14 cellular contexts compared by ENCODE assay signal in the genomic region with DNA sequence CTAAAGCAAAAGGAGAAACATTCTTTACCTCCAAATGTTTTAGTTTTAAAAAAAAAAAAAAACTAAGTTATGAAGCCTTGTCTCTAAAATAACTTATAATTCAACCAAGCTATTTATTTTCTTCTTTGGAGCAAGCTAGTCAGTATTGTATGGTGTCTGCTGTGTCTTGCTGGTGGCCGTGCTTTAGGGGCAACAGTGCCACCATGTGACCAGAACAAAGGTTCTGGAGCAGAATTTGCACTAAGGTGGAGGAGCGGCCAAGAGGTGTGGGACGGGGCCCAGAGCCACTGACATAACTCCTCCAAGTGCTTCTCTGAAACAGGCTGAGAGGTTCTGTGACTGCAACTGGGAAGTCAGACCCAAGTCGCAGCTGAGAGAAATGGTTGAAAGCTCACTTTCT. TPM values are rescaled to one million over a fixed set of nuclear protein-coding genes. Genes with fewer than 3 reads are reported as not detected.
DNase-seq lines count a peak whose midpoint lies in the region; ATAC-seq, FAIRE-seq and TF ChIP-seq lines count a peak whose summit lies in the region.
"Had no signal": no experiment of that assay in that cellular context is flagged by ENCODE, and none has a peak within 500 bp of the region (broad histone marks: within the 10 kb centered on the region; RNA-seq: fewer than 3 reads in every experiment).

No MANE protein-coding gene starts in this region.

- DNase-seq in HepG2 (ENCODE audit: low spot score) (no peak), right lobe of liver (no peak), chondrocyte (ENCODE audit: low spot score) (no peak), urothelium cell line (ENCODE audit: low spot score) (peak; percentile 12), CD14-positive monocyte (ENCODE audit: low spot score) (no peak), dedifferentiated amniotic fluid mesenchymal stem cell (ENCODE audit: extremely low spot score) (no peak)
- DNase-seq: left lung, natural killer cell had no signal

- TF ChIP-seq CTCF in HepG2 (CRISPR knock-in tag; IDR thresholded peaks at IDR 0.05) (peak; percentile 48), right lobe of liver (IDR thresholded peaks at IDR 0.05) (peak in 1 of 4 donors; percentile 8), chondrocyte (IDR thresholded peaks at IDR 0.05) (peak; percentile 49), CD14-positive monocyte (IDR thresholded peaks at IDR 0.05) (no peak)

- no peak for TF ChIP-seq POLR2A in HepG2 (IDR thresholded peaks at IDR 0.05; ENCODE audit: insufficient read depth in 1 of 2, low read depth in 2 of 2, low read length in 2 of 2)
- no peak for TF ChIP-seq POLR2A in right lobe of liver (IDR thresholded peaks at IDR 0.05)

- H3K27me3 Mint-ChIP-seq in chondrocyte (ENCODE audit: low read depth) (no peaks in the 10 kb centered on the region), CD14-positive monocyte (ENCODE audit: low read depth in 3 of 3) (peaks cover 0 to 4% (median 3%) of the 10 kb centered on the region in 3 donors)

- H3K27ac ChIP-seq in HepG2 (ENCODE audit: extremely low read length, insufficient read depth, low read length) (no peak overlapping the region), right lobe of liver (no peak overlapping the region)
- H3K27ac ChIP-seq: BLaER1 treated with 17β-estradiol and CSF1 and Interleukin-3, amounts not matched to agents 10 nM and 100 nM; left lung had no signal

- H3K27ac Mint-ChIP-seq in chondrocyte (ENCODE audit: unreplicated experiment) = no peak overlapping the region
- H3K27ac Mint-ChIP-seq in CD14-positive monocyte = peak overlapping the region in 1 of 7 donors; percentile 40
- H3K27ac Mint-ChIP-seq: activated T-helper 2 cell treated with anti-CD3 and anti-CD28 coated beads, Interferon-gamma antibody, Interleukin-2, Interleukin-4, amounts not matched to agents 10 μg/mL and 5 μg/mL and 100 μg/mL, durations not matched to agents 14 hours and 24 hours and 36 hours had no signal

- no peak overlapping the region for H2AFZ ChIP-seq in HepG2 (ENCODE audit: low read length)

- TF ChIP-seq RAD21 in HepG2 (CRISPR knock-in tag; IDR thresholded peaks at IDR 0.05) (0 out of 2 replicates have a peak, but pooled peaks have one; percentile 15), Ishikawa (IDR thresholded peaks at IDR 0.05; ENCODE audit: low read depth) (no peak)

- intact Hi-C loops in HepG2 (cut with micrococcal nuclease; ENCODE audit: unreplicated experiment) = no loop called here
- intact Hi-C loops in right lobe of liver (cut with DNase I) = no loop called here
- intact Hi-C loops in CD14-positive monocyte (cut with micrococcal nuclease) = loop anchor here (5.0 to 10.0 kb wide), 3 partner anchors 43 to 845 kb away; a partner anchor contains a TSS

- CTCF ChIA-PET in HepG2 (lab: Yijun Ruan, JAX; ENCODE audit: low intra/inter-chr PET ratio, low total read pairs) = no interaction called here

- H3K9me3 Mint-ChIP-seq in chondrocyte (ENCODE audit: low read depth) (no peaks in the 10 kb centered on the region), CD14-positive monocyte (no peaks in the 10 kb centered on the region)
- H3K9me3 Mint-ChIP-seq: activated T-helper 2 cell treated with anti-CD3 and anti-CD28 coated beads, Interferon-gamma antibody, Interleukin-2, Interleukin-4, amounts not matched to agents 10 μg/mL and 5 μg/mL and 100 μg/mL, durations not matched to agents 14 hours and 24 hours and 36 hours; natural killer cell had no signal

- ATAC-seq in HepG2 (no peak), right lobe of liver (no peak), HG03342 (IDR thresholded peaks at IDR 0.05; ENCODE audit: unreplicated experiment) (no peak)
- ATAC-seq: activated CD4-positive, CD25-positive, alpha-beta regulatory T cell treated with anti-CD3 and anti-CD28 coated beads, Interleukin-2, amount 50 U/mL, for 24 hours; left lung; natural killer cell had no signal

- peaks cover 24% of the 10 kb centered on the region for H3K4me1 Mint-ChIP-seq in chondrocyte (ENCODE audit: low read depth)
- H3K4me1 Mint-ChIP-seq in CD14-positive monocyte = peaks cover 19% of the 10 kb centered on the region

- no peak for TF ChIP-seq EP300 in HepG2 (IDR thresholded peaks at IDR 0.05; ENCODE audit: low read depth in 2 of 2, low read length in 2 of 2)
- TF ChIP-seq EP300 in HepG2 (CRISPR knock-in tag; IDR thresholded peaks at IDR 0.05; ENCODE audit: borderline replicate concordance) = no peak
- TF ChIP-seq EP300 in Ishikawa (IDR thresholded peaks at IDR 0.05; ENCODE audit: borderline replicate concordance) = no peak

- H3K9ac ChIP-seq in HepG2 (ENCODE audit: insufficient read depth, low read depth, low read length) = no peak overlapping the region
- H3K9ac ChIP-seq: BLaER1 treated with 17β-estradiol and CSF1 and Interleukin-3, amounts not matched to agents 10 nM and 100 nM had no signal

- POLR2A ChIA-PET in HepG2 (lab: Yijun Ruan, JAX) = interaction anchor here (1.2 kb wide), 1 partner anchor 43 kb away, joined by 3 read pairs; a partner anchor contains a TSS

- FAIRE-seq in HepG2 (lab: Jason Lieb, UNC) (peak; percentile 52), urothelium cell line (lab: Jason Lieb, UNC) (no peak)
- FAIRE-seq: endothelial cell of umbilical vein had no signal

- in situ Hi-C loops in HepG2 (cut with HindIII; ENCODE audit: extremely low pct_ligation_motif_present, low pct_unique_long_range_greater_than_20kb) = no loop called here

- H3K4me1 ChIP-seq in HepG2 (ENCODE audit: insufficient read depth, low read length) = peaks cover 9% of the 10 kb centered on the region
- H3K4me1 ChIP-seq in right lobe of liver = peaks cover 0 to 8% (median 3%) of the 10 kb centered on the region in 4 donors

- peaks cover 37 to 65% of the 10 kb centered on the region in 2 experiments for H3K36me3 ChIP-seq in HepG2 (replicated peaks in 1 of 2; ENCODE audit: control insufficient read depth in 1 of 2, insufficient read depth in 2 of 2, low read length in 2 of 2)
- peaks cover 0 to 64% (median 24%) of the 10 kb centered on the region in 4 donors for H3K36me3 ChIP-seq in right lobe of liver

- H3K4me3 ChIP-seq in HepG2 (replicated peaks in 1 of 3; ENCODE audit: insufficient read depth in 1 of 3, low read depth in 2 of 3, low read length in 3 of 3) (no peak overlapping the region), right lobe of liver (no peak overlapping the region)
- H3K4me3 ChIP-seq: BLaER1 treated with 17β-estradiol and CSF1 and Interleukin-3, amounts not matched to agents 10 nM and 100 nM; left lung had no signal

- no peaks in the 10 kb centered on the region for H3K79me2 ChIP-seq in HepG2 (ENCODE audit: insufficient read depth, low read length)

- H3K9me3 ChIP-seq in HepG2 (ENCODE audit: low read length) (no peaks in the 10 kb centered on the region), right lobe of liver (no peaks in the 10 kb centered on the region)
- H3K9me3 ChIP-seq: BLaER1 treated with 17β-estradiol and CSF1 and Interleukin-3, amounts not matched to agents 10 nM and 100 nM; left lung had no signal

- WGBS in HepG2 (ENCODE audit: low lambda C conversion rate) = 70% methylated on average over 4 of the region's 4 CpGs
- 42% methylated on average over 3 of the region's 4 CpGs for WGBS in right lobe of liver (ENCODE audit: insufficient coverage, low coverage, low lambda C conversion rate, missing lambda C conversion rate)

- BruUV-seq in HepG2 (replicated peaks; lab: Mats Ljungman, UMichigan) = no TSS peak

- no peaks in the 10 kb centered on the region for H3K27me3 ChIP-seq in HepG2 (ENCODE audit: control insufficient read depth in 1 of 2, insufficient read depth in 2 of 2, low read length in 2 of 2)
- H3K27me3 ChIP-seq in right lobe of liver = no peaks in the 10 kb centered on the region
- H3K27me3 ChIP-seq: BLaER1 treated with 17β-estradiol and CSF1 and Interleukin-3, amounts not matched to agents 10 nM and 100 nM; left lung had no signal

- H3K36me3 Mint-ChIP-seq in chondrocyte (ENCODE audit: low read depth) = peaks cover 20% of the 10 kb centered on the region
- peaks cover 68 to 77% of the 10 kb centered on the region in 2 donors for H3K36me3 Mint-ChIP-seq in CD14-positive monocyte
- H3K36me3 Mint-ChIP-seq: natural killer cell had no signal

- H4K20me1 ChIP-seq in HepG2 (ENCODE audit: insufficient read depth, low read length) = no peaks in the 10 kb centered on the region; the same call in 1 of the 2 replicates

- no peak overlapping the region for H3K4me2 ChIP-seq in HepG2 (ENCODE audit: low read depth, low read length)
- H3K4me2 ChIP-seq: BLaER1 treated with 17β-estradiol and CSF1 and Interleukin-3, amounts not matched to agents 10 nM and 100 nM had no signal

- H3K4me3 Mint-ChIP-seq in chondrocyte (ENCODE audit: unreplicated experiment) = no peak overlapping the region
- H3K4me3 Mint-ChIP-seq in CD14-positive monocyte = no peak overlapping the region
- H3K4me3 Mint-ChIP-seq: natural killer cell had no signal

RNA-seq across cellular contexts. Expression of a gene that starts 4.5 kb away (rescaled TPM):
- 1.1 and 3.0 TPM in 2 replicates for total RNA-seq in HepG2 (2016; rRNA removed; fragmentation: Illumina TruSeq; extraction: Trizol)
- 0.35 and 0.71 TPM in 2 replicates for total RNA-seq in HepG2 (2016; cell fraction: cytosol; rRNA removed; fragmentation: Illumina TruSeq; extraction: Trizol; ENCODE audit: low read depth)
- total RNA-seq in HepG2 (2016; cell fraction: insoluble cytoplasmic fraction; rRNA removed; fragmentation: Illumina TruSeq; extraction: Trizol) = 1.1 and 2.7 TPM in 2 replicates
- 0.96 and 1.4 TPM in 2 replicates for total RNA-seq in HepG2 (2016; cell fraction: membrane; rRNA removed; fragmentation: Illumina TruSeq; extraction: Trizol)
- 4.3 and 5.0 TPM in 2 replicates for total RNA-seq in HepG2 (2016; cell fraction: nucleus; rRNA removed; fragmentation: Illumina TruSeq; extraction: Trizol)
- 0.99 and 1.2 TPM in 2 replicates for polyA plus RNA-seq in HepG2 (2011; rRNA removed)
- 1.1 and 1.4 TPM in 2 replicates for polyA plus RNA-seq in HepG2 (2011; cell fraction: cytosol; rRNA removed)
- 2.7 and 3.4 TPM in 2 replicates for polyA plus RNA-seq in HepG2 (2011; cell fraction: nucleus; rRNA removed)
- 2.5 and 2.6 TPM in 2 replicates for polyA plus RNA-seq in HepG2 (2012)
- 0.19 and 0.40 TPM in 2 replicates for polyA plus RNA-seq in HepG2 (2016; cell fraction: cytosol; fragmentation: Illumina TruSeq; extraction: Trizol; ENCODE audit: low read depth)
- 0.85 and 1.5 TPM in 2 replicates for polyA plus RNA-seq in HepG2 (2016; cell fraction: insoluble cytoplasmic fraction; fragmentation: Illumina TruSeq; extraction: Trizol; ENCODE audit: low read depth)
- 0.32 and 0.69 TPM in 2 replicates for polyA plus RNA-seq in HepG2 (2016; cell fraction: membrane; fragmentation: Illumina TruSeq; extraction: Trizol; ENCODE audit: low read depth)
- 3.1 TPM in 2 replicates for polyA plus RNA-seq in HepG2 (2016; cell fraction: nucleus; fragmentation: Illumina TruSeq; extraction: Trizol; ENCODE audit: insufficient read depth, low read depth)
- 4.5 and 6.7 TPM in 2 replicates for polyA minus RNA-seq in HepG2 (2011; rRNA and poly(A)+ RNA removed; ENCODE audit: low replicate concordance)
- polyA minus RNA-seq in HepG2 (2011; cell fraction: cytosol; rRNA and poly(A)+ RNA removed) = 2.0 and 2.5 TPM in 2 replicates
- polyA minus RNA-seq in HepG2 (2011; cell fraction: nucleus; rRNA and poly(A)+ RNA removed) = 3.1 and 4.8 TPM in 2 replicates
- 1 to 10 TPM; 2.8 to 8.4 (median 5.6) TPM for total RNA-seq in right lobe of liver
- total RNA-seq in chondrocyte = 7.8 to 8.4 TPM (median 8.0 TPM) in 3 replicates
- polyA plus RNA-seq in CD14-positive monocyte = 1 to 10 TPM; 1.6 to 1.9 TPM

RNA-seq across cellular contexts. Expression of a gene that starts 41.4 kb away (rescaled TPM):
- total RNA-seq in HepG2 (2016; rRNA removed; fragmentation: Illumina TruSeq; extraction: Trizol) (60.7 and 69.9 TPM in 2 replicates), right lobe of liver (10 to 100 TPM; 13.2 to 28.4 (median 20.6) TPM), chondrocyte (33.8 to 36.6 TPM (median 34.8 TPM) in 3 replicates)
- 21.9 and 27.2 TPM in 2 replicates for total RNA-seq in HepG2 (2016; cell fraction: cytosol; rRNA removed; fragmentation: Illumina TruSeq; extraction: Trizol; ENCODE audit: low read depth)
- 55.9 and 75.2 TPM in 2 replicates for total RNA-seq in HepG2 (2016; cell fraction: insoluble cytoplasmic fraction; rRNA removed; fragmentation: Illumina TruSeq; extraction: Trizol)
- 19.7 and 22.5 TPM in 2 replicates for total RNA-seq in HepG2 (2016; cell fraction: membrane; rRNA removed; fragmentation: Illumina TruSeq; extraction: Trizol)
- total RNA-seq in HepG2 (2016; cell fraction: nucleus; rRNA removed; fragmentation: Illumina TruSeq; extraction: Trizol) = 77.0 and 82.1 TPM in 2 replicates
- polyA plus RNA-seq in HepG2 (2011; rRNA removed) (15.3 and 16.1 TPM in 2 replicates), CD14-positive monocyte (10 to 100 TPM; 10.3 to 20.6 TPM)
- polyA plus RNA-seq in HepG2 (2011; cell fraction: cytosol; rRNA removed) = 8.3 and 9.4 TPM in 2 replicates
- 27.3 and 39.2 TPM in 2 replicates for polyA plus RNA-seq in HepG2 (2011; cell fraction: nucleus; rRNA removed)
- 26.6 and 31.2 TPM in 2 replicates for polyA plus RNA-seq in HepG2 (2012)
- 2.3 and 2.5 TPM in 2 replicates for polyA plus RNA-seq in HepG2 (2016; cell fraction: cytosol; fragmentation: Illumina TruSeq; extraction: Trizol; ENCODE audit: low read depth)
- 35.5 and 40.7 TPM in 2 replicates for polyA plus RNA-seq in HepG2 (2016; cell fraction: insoluble cytoplasmic fraction; fragmentation: Illumina TruSeq; extraction: Trizol; ENCODE audit: low read depth)
- 5.1 and 6.5 TPM in 2 replicates for polyA plus RNA-seq in HepG2 (2016; cell fraction: membrane; fragmentation: Illumina TruSeq; extraction: Trizol; ENCODE audit: low read depth)
- polyA plus RNA-seq in HepG2 (2016; cell fraction: nucleus; fragmentation: Illumina TruSeq; extraction: Trizol; ENCODE audit: insufficient read depth, low read depth) = 53.6 and 61.3 TPM in 2 replicates
- polyA minus RNA-seq in HepG2 (2011; rRNA and poly(A)+ RNA removed; ENCODE audit: low replicate concordance) = 27.4 and 45.1 TPM in 2 replicates
- polyA minus RNA-seq in HepG2 (2011; cell fraction: cytosol; rRNA and poly(A)+ RNA removed) = 11.9 and 15.4 TPM in 2 replicates
- 155 and 179 TPM in 2 replicates for polyA minus RNA-seq in HepG2 (2011; cell fraction: nucleus; rRNA and poly(A)+ RNA removed)

RNA-seq across cellular contexts. Expression of a gene that starts 42.8 kb away (rescaled TPM):
- total RNA-seq in HepG2 (2016; rRNA removed; fragmentation: Illumina TruSeq; extraction: Trizol) (107 and 131 TPM in 2 replicates), right lobe of liver (10 to 100 TPM; 36.7 to 81.8 (median 58.4) TPM), chondrocyte (84.8 to 102 TPM (median 87.8 TPM) in 3 replicates)
- 132 and 143 TPM in 2 replicates for total RNA-seq in HepG2 (2016; cell fraction: cytosol; rRNA removed; fragmentation: Illumina TruSeq; extraction: Trizol; ENCODE audit: low read depth)
- 110 and 134 TPM in 2 replicates for total RNA-seq in HepG2 (2016; cell fraction: insoluble cytoplasmic fraction; rRNA removed; fragmentation: Illumina TruSeq; extraction: Trizol)
- total RNA-seq in HepG2 (2016; cell fraction: membrane; rRNA removed; fragmentation: Illumina TruSeq; extraction: Trizol) = 177 and 190 TPM in 2 replicates
- 57.1 and 61.7 TPM in 2 replicates for total RNA-seq in HepG2 (2016; cell fraction: nucleus; rRNA removed; fragmentation: Illumina TruSeq; extraction: Trizol)
- polyA plus RNA-seq in HepG2 (2011; rRNA removed) (85.9 and 94.4 TPM in 2 replicates), CD14-positive monocyte (100 to 1,000 TPM; 111 to 114 TPM)
- 52.6 and 73.1 TPM in 2 replicates for polyA plus RNA-seq in HepG2 (2011; cell fraction: cytosol; rRNA removed)
- polyA plus RNA-seq in HepG2 (2011; cell fraction: nucleus; rRNA removed) = 109 and 121 TPM in 2 replicates
- 68.8 and 75.6 TPM in 2 replicates for polyA plus RNA-seq in HepG2 (2012)
- polyA plus RNA-seq in HepG2 (2016; cell fraction: cytosol; fragmentation: Illumina TruSeq; extraction: Trizol; ENCODE audit: low read depth) = 179 and 208 TPM in 2 replicates
- 160 and 163 TPM in 2 replicates for polyA plus RNA-seq in HepG2 (2016; cell fraction: insoluble cytoplasmic fraction; fragmentation: Illumina TruSeq; extraction: Trizol; ENCODE audit: low read depth)
- polyA plus RNA-seq in HepG2 (2016; cell fraction: membrane; fragmentation: Illumina TruSeq; extraction: Trizol; ENCODE audit: low read depth) = 188 and 198 TPM in 2 replicates
- 121 and 125 TPM in 2 replicates for polyA plus RNA-seq in HepG2 (2016; cell fraction: nucleus; fragmentation: Illumina TruSeq; extraction: Trizol; ENCODE audit: insufficient read depth, low read depth)
- polyA minus RNA-seq in HepG2 (2011; rRNA and poly(A)+ RNA removed; ENCODE audit: low replicate concordance) = 27.0 and 56.6 TPM in 2 replicates
- polyA minus RNA-seq in HepG2 (2011; cell fraction: cytosol; rRNA and poly(A)+ RNA removed) = 22.4 and 23.6 TPM in 2 replicates
- polyA minus RNA-seq in HepG2 (2011; cell fraction: nucleus; rRNA and poly(A)+ RNA removed) = 41.3 and 43.5 TPM in 2 replicates

Comparison
In these comparisons a context has a peak if more than half of its experiments do, and no peak if none do; other contexts are left out.
1. intact Hi-C loops: an anchor here in CD14-positive monocyte (5.0 to 10.0 kb wide); none called in HepG2 and right lobe of liver.